ENCODE assay signal across 30 cellular contexts in genomic region chr15:22911306-22911705, GRCh38.
"Had no signal": no experiment of that assay in that cellular context is flagged by ENCODE, and none has a peak within 500 bp of the region (broad histone marks: within the 10 kb centered on the region; RNA-seq: fewer than 3 reads in every experiment).

No MANE protein-coding gene starts in this region.

- H3K27me3 Mint-ChIP-seq: naive thymus-derived CD8-positive, alpha-beta T cell; natural killer cell treated with Interleukin-12 subunit alpha and Interleukin-12 subunit beta and Interleukin-15 and Interleukin-18, amount 100 ng/mL, for 72 hours; progenitor cell of endocrine pancreas; stimulated activated memory B cell treated with anti-CD40 and anti-IgM and Interleukin-4, amounts not matched to agents 10 μg/mL and 1 μg/mL and 100 μg/mL, for 72 hours; stimulated activated naive CD8-positive, alpha-beta T cell treated with anti-CD3 and anti-CD28 coated beads, Interleukin-15, amount 100 ng/mL, for 72 hours had no signal

- H3K36me3 ChIP-seq: neutrophil, ovary had no signal

- H3K4me1 Mint-ChIP-seq: naive thymus-derived CD8-positive, alpha-beta T cell; nephron progenitor cell; neural crest cell; stimulated activated naive CD8-positive, alpha-beta T cell treated with anti-CD3 and anti-CD28 coated beads, Interleukin-15, amount 100 ng/mL, for 72 hours had no signal

- H3K27me3 ChIP-seq: neutrophil, ovary, right lobe of liver, sigmoid colon, suprapubic skin, testis, tibial nerve, upper lobe of left lung, vagina had no signal

- H3K4me3 Mint-ChIP-seq: naive thymus-derived CD8-positive, alpha-beta T cell; natural killer cell treated with Interleukin-12 subunit alpha and Interleukin-12 subunit beta and Interleukin-15 and Interleukin-18, amount 100 ng/mL, for 72 hours; nephron progenitor cell; neural crest cell; stimulated activated memory B cell treated with anti-CD40 and anti-IgM and Interleukin-4, amounts not matched to agents 10 μg/mL and 1 μg/mL and 100 μg/mL, for 72 hours; stimulated activated naive CD8-positive, alpha-beta T cell treated with anti-CD3 and anti-CD28 coated beads, Interleukin-15, amount 100 ng/mL, for 72 hours had no signal

- DNase-seq: naive thymus-derived CD8-positive, alpha-beta T cell; nephron progenitor cell; nucleus accumbens; ovary; psoas muscle; right cardiac atrium; right lobe of liver; sigmoid colon; small intestine; stimulated activated CD4-positive, alpha-beta T cell treated with anti-CD3 and anti-CD28 coated beads, Interleukin-12 subunit alpha, Interleukin-12 subunit beta, amount 100 ng/mL, for 4 hours; stimulated activated CD4-positive, alpha-beta T cell treated with anti-CD3 and anti-CD28 coated beads, Interleukin-1b, Interleukin-23, amount 100 ng/mL, for 48 hours; stimulated activated CD4-positive, alpha-beta T cell treated with anti-CD3 and anti-CD28 coated beads, Interleukin-4, amount 100 ng/mL, for 1 hour; stimulated activated CD4-positive, alpha-beta T cell treated with anti-CD3 and anti-CD28 coated beads, Interleukin-4, amount 100 ng/mL, for 4 hours; stimulated activated CD8-positive, alpha-beta memory T cell treated with anti-CD3 and anti-CD28 coated beads, Interleukin-4, amount 100 ng/mL, for 48 hours; stimulated activated naive CD4-positive, alpha-beta T cell; stimulated activated naive CD8-positive, alpha-beta T cell treated with anti-CD3 and anti-CD28 coated beads, Interleukin-15, amount 100 ng/mL, for 72 hours; stimulated activated naive CD8-positive, alpha-beta T cell treated with anti-CD3 and anti-CD28 coated beads, Interleukin-15, Interleukin-2, amounts not matched to agents 100 U/mL and 50 U/mL, for 24 hours; substantia nigra; testis; trophoblast cell; upper lobe of left lung had no signal

- H3K27ac Mint-ChIP-seq: natural killer cell treated with Interleukin-12 subunit alpha and Interleukin-12 subunit beta and Interleukin-15 and Interleukin-18, amount 100 ng/mL, for 72 hours; progenitor cell of endocrine pancreas; stimulated activated memory B cell treated with anti-CD40 and anti-IgM and Interleukin-4, amounts not matched to agents 10 μg/mL and 1 μg/mL and 100 μg/mL, for 72 hours had no signal

- H3K9me3 ChIP-seq: neutrophil, ovary, psoas muscle, right lobe of liver, sigmoid colon, suprapubic skin, testis, tibial nerve, upper lobe of left lung, vagina had no signal

- H3K9ac ChIP-seq: parathyroid adenoma had no signal

- H3K4me3 ChIP-seq: ovary, psoas muscle, right lobe of liver, sigmoid colon, suprapubic skin, testis, tibial nerve, upper lobe of left lung, vagina had no signal

- H3K9me3 Mint-ChIP-seq: naive thymus-derived CD8-positive, alpha-beta T cell; natural killer cell treated with Interleukin-12 subunit alpha and Interleukin-12 subunit beta and Interleukin-15 and Interleukin-18, amount 100 ng/mL, for 72 hours; nephron progenitor cell; neural crest cell; stimulated activated memory B cell treated with anti-CD40 and anti-IgM and Interleukin-4, amounts not matched to agents 10 μg/mL and 1 μg/mL and 100 μg/mL, for 72 hours; stimulated activated naive CD8-positive, alpha-beta T cell treated with anti-CD3 and anti-CD28 coated beads, Interleukin-15, amount 100 ng/mL, for 72 hours had no signal

- H3K36me3 Mint-ChIP-seq: natural killer cell treated with Interleukin-12 subunit alpha and Interleukin-12 subunit beta and Interleukin-15 and Interleukin-18, amount 100 ng/mL, for 72 hours had no signal

- ATAC-seq: naive thymus-derived CD8-positive, alpha-beta T cell; natural killer cell treated with Interleukin-12 subunit alpha and Interleukin-12 subunit beta and Interleukin-15 and Interleukin-18, amount 100 ng/mL, for 72 hours; psoas muscle; right cardiac atrium; right lobe of liver; stimulated activated memory B cell treated with anti-CD40 and anti-IgM and Interleukin-4, amounts not matched to agents 10 μg/mL and 1 μg/mL and 100 μg/mL, for 72 hours; stimulated activated naive CD8-positive, alpha-beta T cell treated with anti-CD3 and anti-CD28 coated beads, Interleukin-15, amount 100 ng/mL, for 72 hours; stimulated activated naive CD8-positive, alpha-beta T cell treated with anti-CD3 and anti-CD28 coated beads, Interleukin-15, Interleukin-2, amounts not matched to agents 100 U/mL and 50 U/mL, for 24 hours had no signal

- H3K4me1 ChIP-seq: parathyroid adenoma, psoas muscle, right lobe of liver, sigmoid colon, suprapubic skin, testis, tibial nerve, upper lobe of left lung, vagina had no signal

- H3K27ac ChIP-seq: neutrophil, ovary, parathyroid adenoma, psoas muscle, right lobe of liver, sigmoid colon, suprapubic skin, testis, tibial nerve, upper lobe of left lung, vagina had no signal
